8 cellular contexts compared by ENCODE assay signal in the genomic region with DNA sequence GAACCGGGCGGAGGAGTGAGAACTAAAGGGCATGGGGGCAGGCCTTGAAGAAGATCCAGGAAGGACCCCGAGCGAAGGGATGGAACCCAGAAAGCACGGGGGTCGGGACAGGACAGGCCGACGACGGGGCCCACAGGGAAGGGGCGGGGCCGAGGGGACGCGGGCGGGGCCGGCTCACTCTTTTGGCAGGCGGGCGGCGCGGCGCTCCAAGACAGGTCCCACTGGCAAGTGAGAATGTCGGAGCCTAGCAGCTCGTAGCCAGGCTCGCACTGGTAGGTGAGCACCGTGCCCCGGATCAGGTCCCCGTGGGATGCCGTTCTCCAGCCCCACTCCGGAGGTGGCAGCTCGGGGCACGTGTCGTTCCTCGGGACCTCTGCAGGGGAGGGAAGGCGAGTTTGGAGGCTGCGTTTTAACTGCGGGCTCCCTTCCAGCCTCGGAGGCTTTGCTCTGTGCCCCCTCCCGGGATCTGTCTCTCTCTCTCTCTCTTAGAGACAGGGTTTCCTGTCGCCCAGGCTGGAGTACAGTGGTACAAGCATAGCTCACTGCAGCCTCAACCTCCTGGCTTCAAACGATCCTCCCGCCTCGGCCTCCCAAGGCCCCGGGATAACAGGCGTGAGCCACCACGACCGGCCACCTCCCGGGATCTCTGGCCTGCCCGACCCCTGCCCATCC. TPM values are rescaled to one million over a fixed set of nuclear protein-coding genes. Genes with fewer than 3 reads are reported as not detected.
DNase-seq lines count a peak whose midpoint lies in the region; ATAC-seq and TF ChIP-seq lines count a peak whose summit lies in the region.

No MANE protein-coding gene starts in this region.

- 21 to 41% (median 29%) methylated on average over 11 to 47 of the region's 47 CpGs for WGBS in adrenal gland, 4 donors

- H3K9me3 ChIP-seq in ascending aorta (no peaks in the 10 kb centered on the region), adrenal gland (replicated peaks in 1 of 3) (no peaks in the 10 kb centered on the region)

- peak; percentile 50 for ATAC-seq in activated CD8-positive, alpha-beta T cell treated with anti-CD3 and anti-CD28 coated beads, Interleukin-2, amount 10 ng/mL, durations not matched to agents 7 days and 5 days
- ATAC-seq in GM19452 (IDR thresholded peaks at IDR 0.05; ENCODE audit: unreplicated experiment), result no peak

- no peak for TF ChIP-seq POLR2A in adrenal gland (IDR thresholded peaks at IDR 0.05)

- H3K27me3 ChIP-seq in ascending aorta (peaks cover 18% of the 10 kb centered on the region), adrenal gland (no peaks in the 10 kb centered on the region)

- peaks cover 0 to 4% of the 10 kb centered on the region in 2 donors for H3K4me1 ChIP-seq in ascending aorta
- peaks cover 0 to 3% of the 10 kb centered on the region in 2 donors for H3K4me1 ChIP-seq in adrenal gland (replicated peaks in 1 of 2)

- H3K4me1 Mint-ChIP-seq in activated CD8-positive, alpha-beta T cell treated with anti-CD3 and anti-CD28 coated beads, Interleukin-2, amount 10 ng/mL, durations not matched to agents 7 days and 5 days (ENCODE audit: low read depth), result peaks cover 16% of the 10 kb centered on the region

- no peaks in the 10 kb centered on the region for H3K36me3 ChIP-seq in ascending aorta
- no peaks in the 10 kb centered on the region for H3K36me3 ChIP-seq in adrenal gland (replicated peaks in 1 of 2)

- H3K27ac Mint-ChIP-seq in activated CD8-positive, alpha-beta T cell treated with anti-CD3 and anti-CD28 coated beads, Interleukin-2, amount 10 ng/mL, durations not matched to agents 7 days and 5 days, result no peak overlapping the region

- intact Hi-C loops in ascending aorta (cut with DNase I) (no loop called here), posterior cingulate gyrus (cut with DNase I) (no loop called here), adrenal gland (cut with DNase I) (no loop called here)

- POLR2A ChIA-PET in activated CD8-positive, alpha-beta T cell treated with anti-CD3 and anti-CD28 coated beads, Interleukin-2, amount 10 ng/mL, durations not matched to agents 7 days and 5 days (lab: Charles Lee), result interaction anchor here (1.4 kb wide), 1 partner anchor 13 kb away, joined by 4 read pairs; no protein-coding TSS in a partner anchor

- H3K36me3 Mint-ChIP-seq in activated CD8-positive, alpha-beta T cell treated with anti-CD3 and anti-CD28 coated beads, Interleukin-2, amount 10 ng/mL, durations not matched to agents 7 days and 5 days (ENCODE audit: low read depth), result no peaks in the 10 kb centered on the region

- H3K27me3 Mint-ChIP-seq in activated CD8-positive, alpha-beta T cell treated with anti-CD3 and anti-CD28 coated beads, Interleukin-2, amount 10 ng/mL, durations not matched to agents 7 days and 5 days (ENCODE audit: low read depth), result peaks cover 27% of the 10 kb centered on the region

- TF ChIP-seq CTCF in fibroblast of mammary gland (conservative IDR thresholded peaks at IDR 0.05; ENCODE audit: control insufficient read depth, insufficient read depth, low read depth, low read length) (no peak), ascending aorta (IDR thresholded peaks at IDR 0.05) (no peak), adrenal gland (IDR thresholded peaks at IDR 0.05) (no peak)

- DNase-seq in G401 (ENCODE audit: low spot score) (peak; percentile 44), fibroblast of mammary gland (ENCODE audit: low read depth) (no peak), ascending aorta (ENCODE audit: low spot score in 2 of 2) (no peak), posterior cingulate gyrus (no peak), adrenal gland (no peak)
- DNase-seq in activated CD8-positive, alpha-beta T cell treated with anti-CD3 and anti-CD28 coated beads, Interleukin-2, amount 10 ng/mL, durations not matched to agents 7 days and 5 days, result peak; percentile 40
- DNase-seq in stimulated activated CD4-positive, alpha-beta T cell treated with anti-CD3 and anti-CD28 coated beads, Interleukin-15, amount 100 ng/mL, for 24 hours, result peak; percentile 65

- H3K27ac ChIP-seq in ascending aorta (no peak overlapping the region), adrenal gland (no peak overlapping the region)

- CTCF ChIA-PET in activated CD8-positive, alpha-beta T cell treated with anti-CD3 and anti-CD28 coated beads, Interleukin-2, amount 10 ng/mL, durations not matched to agents 7 days and 5 days (lab: Charles Lee), result interaction anchor here (1.1 to 2.0 kb wide), 5 partner anchors 14 to 155 kb away, joined by 3 to 7 read pairs (median 4); partner anchors contain the start of gene CDIPT

- peak overlapping the region; percentile 55 for H3K4me3 Mint-ChIP-seq in activated CD8-positive, alpha-beta T cell treated with anti-CD3 and anti-CD28 coated beads, Interleukin-2, amount 10 ng/mL, durations not matched to agents 7 days and 5 days

- H3K4me3 ChIP-seq in fibroblast of mammary gland (ENCODE audit: control insufficient read depth, low read depth, low read length) (peak overlapping the region; percentile 26), ascending aorta (peak overlapping the region in 1 of 2 donors; percentile 28), adrenal gland (peak overlapping the region in 1 of 4 donors; percentile 29)

- in situ Hi-C loops in G401 (cut with HindIII; ENCODE audit: low sequenced_read_pairs), result no loop called here

- H3K9me3 Mint-ChIP-seq in activated CD8-positive, alpha-beta T cell treated with anti-CD3 and anti-CD28 coated beads, Interleukin-2, amount 10 ng/mL, durations not matched to agents 7 days and 5 days (ENCODE audit: insufficient read depth), result no peaks in the 10 kb centered on the region

RNA-seq across cellular contexts. Expression of gene CDIPT, which starts 13.7 kb away (rescaled TPM):
- 47.7 and 56.2 TPM in 2 replicates for total RNA-seq in G401 (2014; rRNA removed; shearing (Covaris generic))
- total RNA-seq in activated CD8-positive, alpha-beta T cell treated with anti-CD3 and anti-CD28 coated beads, Interleukin-2, amount 10 ng/mL, durations not matched to agents 7 days and 5 days, result 10 to 100 TPM; 51.1 to 53.2 TPM
- 174 TPM for total RNA-seq in ascending aorta
- 100 to 1,000 TPM in 7 of 8 donors, 10 to 100 TPM in 1; 84.7 to 203 (median 159) TPM for total RNA-seq in adrenal gland
- 10 to 100 TPM; 44.9 to 89.0 (median 74.5) TPM for polyA plus RNA-seq in adrenal gland

RNA-seq across cellular contexts. Expression of gene SEZ6L2, which starts 22.6 kb away (rescaled TPM):
- 43.5 and 50.4 TPM in 2 replicates for total RNA-seq in G401 (2014; rRNA removed; shearing (Covaris generic))
- total RNA-seq in activated CD8-positive, alpha-beta T cell treated with anti-CD3 and anti-CD28 coated beads, Interleukin-2, amount 10 ng/mL, durations not matched to agents 7 days and 5 days, result not detected
- total RNA-seq in ascending aorta, result 0.21 TPM
- total RNA-seq in adrenal gland, result 100 to 1,000 TPM in 1 of 8 donors, 10 to 100 TPM in 7; 25.1 to 302 (median 45.8) TPM
- 10 to 100 TPM; 14.5 to 20.1 (median 20.1) TPM for polyA plus RNA-seq in adrenal gland

RNA-seq across cellular contexts. Expression of gene ASPHD1, which starts 23.6 kb away (rescaled TPM):
- 25.5 and 28.5 TPM in 2 replicates for total RNA-seq in G401 (2014; rRNA removed; shearing (Covaris generic))
- under 1 TPM in 1 of 2 experiments, not detected in 1; 0.24 TPM for total RNA-seq in activated CD8-positive, alpha-beta T cell treated with anti-CD3 and anti-CD28 coated beads, Interleukin-2, amount 10 ng/mL, durations not matched to agents 7 days and 5 days
- total RNA-seq in ascending aorta, result not detected
- total RNA-seq in adrenal gland, result 1 to 10 TPM in 6 of 8 donors, under 1 TPM in 2; 0.34 to 9.3 (median 4.4) TPM
- 10 to 100 TPM in 1 of 3 donors, 1 to 10 TPM in 2; 2.4 to 15.8 (median 7.2) TPM for polyA plus RNA-seq in adrenal gland

RNA-seq across cellular contexts. Expression of gene KCTD13, which starts 49.3 kb away (rescaled TPM):
- total RNA-seq in G401 (2014; rRNA removed; shearing (Covaris generic)), result 3.2 and 3.9 TPM in 2 replicates
- 10 to 100 TPM; 33.8 to 35.5 TPM for total RNA-seq in activated CD8-positive, alpha-beta T cell treated with anti-CD3 and anti-CD28 coated beads, Interleukin-2, amount 10 ng/mL, durations not matched to agents 7 days and 5 days
- total RNA-seq in ascending aorta, result 302 TPM
- total RNA-seq in adrenal gland, result 10 to 100 TPM; 14.7 to 39.4 (median 21.4) TPM
- polyA plus RNA-seq in adrenal gland, result 10 to 100 TPM; 13.2 to 37.1 (median 33.3) TPM

RNA-seq across cellular contexts. Expression of gene MVP, which starts 56.5 kb away (rescaled TPM):
- 17.2 and 32.7 TPM in 2 replicates for total RNA-seq in G401 (2014; rRNA removed; shearing (Covaris generic))
- 100 to 1,000 TPM; 122 to 125 TPM for total RNA-seq in activated CD8-positive, alpha-beta T cell treated with anti-CD3 and anti-CD28 coated beads, Interleukin-2, amount 10 ng/mL, durations not matched to agents 7 days and 5 days
- total RNA-seq in ascending aorta, result 244 TPM
- total RNA-seq in adrenal gland, result 100 to 1,000 TPM; 242 to 492 (median 362) TPM
- 100 to 1,000 TPM; 200 to 470 (median 321) TPM for polyA plus RNA-seq in adrenal gland

Comparison
In these comparisons a context has a peak if more than half of its experiments do, and no peak if none do; other contexts are left out.
1. DNase-seq: peak in G401 (single experiment), activated CD8-positive, alpha-beta T cell treated with anti-CD3 and anti-CD28 coated beads, Interleukin-2, amount 10 ng/mL, durations not matched to agents 7 days and 5 days (single experiment) and stimulated activated CD4-positive, alpha-beta T cell treated with anti-CD3 and anti-CD28 coated beads, Interleukin-15, amount 100 ng/mL, for 24 hours (single experiment); none in fibroblast of mammary gland (single experiment), ascending aorta (0 of 2), posterior cingulate gyrus (0 of 10) and adrenal gland (0 of 7).
2. RNA of gene SEZ6L2, which starts 22.6 kb away (total RNA-seq): 43.5 to 50.4 TPM in G401 and 25.1 to 302 TPM in adrenal gland; 0.21 TPM in ascending aorta (single experiment) and not detected in activated CD8-positive, alpha-beta T cell treated with anti-CD3 and anti-CD28 coated beads, Interleukin-2, amount 10 ng/mL, durations not matched to agents 7 days and 5 days; every median in the first group is over 10 times any median in the second.